8 cellular contexts compared by ENCODE assay signal in genomic region chr6:170529839-170530520, GRCh38. TPM values are rescaled to one million over a fixed set of nuclear protein-coding genes. Genes with fewer than 3 reads are reported as not detected.
DNase-seq lines count a peak whose midpoint lies in the region; ATAC-seq and TF ChIP-seq lines count a peak whose summit lies in the region.

No MANE protein-coding gene starts in this region.

- H3K9me3 ChIP-seq in gastroesophageal sphincter, result no peaks in the 10 kb centered on the region
- H3K9me3 ChIP-seq in parathyroid adenoma (ENCODE audit: control insufficient read depth, low read length), result no peaks in the 10 kb centered on the region
- no peaks in the 10 kb centered on the region for H3K9me3 ChIP-seq in vagina

- H3K79me2 ChIP-seq in parathyroid adenoma, result no peaks in the 10 kb centered on the region

- no peak overlapping the region for H3K4me3 ChIP-seq in gastroesophageal sphincter
- H3K4me3 ChIP-seq in parathyroid adenoma (ENCODE audit: low read depth, low read length), result no peak overlapping the region
- H3K4me3 ChIP-seq in vagina, result no peak overlapping the region

- no peak overlapping the region for H2AFZ ChIP-seq in parathyroid adenoma

- 43% methylated on average over 4 of the region's 7 CpGs; no CpG with 5 or more reads in 1 of the 2 donors for WGBS in gastroesophageal sphincter (ENCODE audit: low coverage in 1 of 2), 2 donors

- no peak overlapping the region for H3K27ac ChIP-seq in gastroesophageal sphincter
- no peak overlapping the region for H3K27ac ChIP-seq in parathyroid adenoma
- no peak overlapping the region for H3K27ac ChIP-seq in vagina

- no peak for TF ChIP-seq EP300 in gastroesophageal sphincter (IDR thresholded peaks at IDR 0.05)

- H3K27me3 ChIP-seq in gastroesophageal sphincter, result no peaks in the 10 kb centered on the region
- no peaks in the 10 kb centered on the region for H3K27me3 ChIP-seq in parathyroid adenoma (ENCODE audit: control insufficient read depth, insufficient read depth, low read length)
- no peaks in the 10 kb centered on the region for H3K27me3 ChIP-seq in vagina

- H3K36me3 ChIP-seq in gastroesophageal sphincter (peaks cover 3 to 34% of the 10 kb centered on the region in 2 donors), parathyroid adenoma (ENCODE audit: control insufficient read depth, insufficient read depth, low read length) (no peaks in the 10 kb centered on the region), vagina (peaks cover 0 to 17% of the 10 kb centered on the region in 2 donors)

- no peak overlapping the region for H3K4me2 ChIP-seq in parathyroid adenoma (ENCODE audit: low read length)

- intact Hi-C loops in vagina (cut with DNase I), result no loop called here

- ATAC-seq in GM21529 (IDR thresholded peaks at IDR 0.05; ENCODE audit: unreplicated experiment), result peak; percentile 84
- ATAC-seq in gastroesophageal sphincter, result peak; percentile 65

- TF ChIP-seq POLR2A in gastroesophageal sphincter (IDR thresholded peaks at IDR 0.05) (no peak), vagina (IDR thresholded peaks at IDR 0.05) (no peak)

- H3K4me1 ChIP-seq in gastroesophageal sphincter (peaks cover 0 to 15% (median 0%) of the 10 kb centered on the region in 3 donors), parathyroid adenoma (peaks cover 2% of the 10 kb centered on the region), vagina (no peaks in the 10 kb centered on the region)

- H3K9ac ChIP-seq in parathyroid adenoma, result no peak overlapping the region

- DNase-seq in DMS53 (lab: John Stamatoyannopoulos, UW) (peak; percentile 79), Kasumi-1 (lab: John Stamatoyannopoulos, UW) (peak; percentile 58 to 72), SHP77 treated with DMSO at 0.1 percent for 48 hours (lab: John Stamatoyannopoulos, UW) (peak; percentile 19), vagina (ENCODE audit: extremely low spot score in 2 of 2) (no peak)
- peak; percentile 87 for DNase-seq in activated effector memory CD4-positive, alpha-beta T cell treated with anti-CD3 and anti-CD28 coated beads, Interleukin-2, amount 50 U/mL, for 16 hours

- TF ChIP-seq CTCF in gastroesophageal sphincter (IDR thresholded peaks at IDR 0.05) (peak; percentile 68 to 84 (median 72)), parathyroid adenoma (IDR thresholded peaks at IDR 0.05) (peak; percentile 84), vagina (IDR thresholded peaks at IDR 0.05) (peak; percentile 50 to 69 (median 69))

RNA-seq across cellular contexts. Expression of gene PSMB1, which starts 23.1 kb away (rescaled TPM):
- total RNA-seq in gastroesophageal sphincter (100 to 1,000 TPM; 213 to 271 (median 237) TPM), vagina (92.3 TPM)

RNA-seq across cellular contexts. Expression of gene TBP, which starts 24.2 kb away (rescaled TPM):
- total RNA-seq in gastroesophageal sphincter, result 10 to 100 TPM; 12.1 to 21.8 (median 14.8) TPM
- total RNA-seq in vagina, result 14.7 TPM

RNA-seq across cellular contexts. Expression of gene PDCD2, which starts 54.5 kb away (rescaled TPM):
- total RNA-seq in gastroesophageal sphincter (10 to 100 TPM; 52.0 to 59.3 (median 56.1) TPM), vagina (66.3 TPM)

Comparison
In these comparisons a context has a peak if more than half of its experiments do, and no peak if none do; other contexts are left out.
1. DNase-seq: peak in DMS53 (single experiment), Kasumi-1 (2 of 2), SHP77 treated with DMSO at 0.1 percent for 48 hours (single experiment) and activated effector memory CD4-positive, alpha-beta T cell treated with anti-CD3 and anti-CD28 coated beads, Interleukin-2, amount 50 U/mL, for 16 hours (single experiment); none in vagina (0 of 2).
2. Peak in every context shown above with its lines, with median percentiles within 50 percentile points of each other: CTCF ChIP-seq.